ENCODE assay signal across 8 cellular contexts in the genomic region with DNA sequence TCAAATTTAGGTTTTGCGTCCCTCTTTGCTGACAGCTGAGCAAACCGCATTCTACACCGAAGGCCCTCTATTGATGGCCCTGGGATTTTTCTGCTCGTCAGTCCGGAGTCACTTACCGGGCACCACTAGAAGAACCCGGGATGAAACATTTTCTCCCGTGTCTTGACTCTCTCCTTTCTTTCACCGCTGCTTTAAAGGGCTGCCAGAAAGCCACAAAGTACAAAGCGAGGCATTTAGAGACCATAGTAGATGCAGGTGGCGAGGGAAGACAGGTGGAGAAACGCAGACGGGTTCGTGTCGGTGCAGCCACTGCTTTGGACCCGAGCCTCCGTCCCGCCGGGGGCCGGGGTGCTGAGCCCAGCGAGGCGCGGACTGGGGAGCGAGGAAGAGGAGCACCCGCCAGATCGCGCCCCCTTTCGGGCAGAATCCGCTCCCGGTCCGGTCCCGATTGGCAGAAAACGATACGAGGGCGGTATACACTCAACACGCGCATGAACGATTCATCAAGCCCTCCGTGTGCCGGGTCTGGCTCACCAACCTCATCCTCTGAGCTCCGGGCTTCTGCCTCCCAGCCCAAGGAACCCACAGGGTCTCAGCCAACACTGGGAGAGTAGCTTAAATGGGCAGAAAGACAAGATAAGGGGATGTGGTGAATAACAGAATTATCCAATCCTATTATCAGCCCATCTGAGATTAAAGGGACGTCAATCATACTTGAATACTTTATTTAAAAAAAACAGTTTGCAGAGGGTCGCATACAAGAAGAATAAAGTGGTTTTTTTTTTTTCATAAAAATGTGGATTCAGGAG.
DNase-seq lines count a peak whose midpoint lies in the region; ATAC-seq and TF ChIP-seq lines count a peak whose summit lies in the region.

No MANE protein-coding gene starts in this region.

- no peaks in the 10 kb centered on the region for H4K20me1 ChIP-seq in OCI-LY7 (ENCODE audit: insufficient read depth, low read length)

- peak; percentile 58 for ATAC-seq in GM21447 (IDR thresholded peaks at IDR 0.05; ENCODE audit: unreplicated experiment)

- H3K36me3 ChIP-seq in OCI-LY7 (ENCODE audit: insufficient read depth, low read length), result no peaks in the 10 kb centered on the region

- POLR2A ChIA-PET in OCI-LY7 (lab: Charles Lee), result interaction anchor here (0.7 to 2.9 kb wide), 16 partner anchors 24 to 880 kb away, joined by 3 to 13 read pairs (median 3); no protein-coding TSS in a partner anchor

- no peaks in the 10 kb centered on the region for H3K9me2 ChIP-seq in OCI-LY7 (ENCODE audit: insufficient read depth, low read length)

- H3K27ac ChIP-seq in OCI-LY7 (ENCODE audit: low read depth, low read length, poor library complexity, severe bottlenecking), result peak overlapping the region; percentile 84

- TF ChIP-seq CTCF in OCI-LY7 (conservative IDR thresholded peaks at IDR 0.05; ENCODE audit: low read length) (peak; percentile 88), epithelial cell of proximal tubule (conservative IDR thresholded peaks at IDR 0.05; ENCODE audit: low read depth, low read length) (peak; percentile 73)

- H3K9me3 ChIP-seq in OCI-LY7 (ENCODE audit: low read length), result no peaks in the 10 kb centered on the region

- BruUV-seq in OCI-LY7 (replicated peaks; lab: Mats Ljungman, UMichigan), result no TSS peak

- DNase-seq in COR-L47 (lab: John Stamatoyannopoulos, UW) (peak; percentile 71), OCI-LY7 (ENCODE audit: low spot score) (peak; percentile 92), activated T-cell treated with anti-CD3 and anti-CD28 coated beads for 24 hours (ENCODE audit: low read depth) (peak; percentile 85), epithelial cell of proximal tubule (ENCODE audit: low read depth) (peak; percentile 48), mucosa of gallbladder (ENCODE audit: low spot score) (peak; percentile 85)
- DNase-seq in stimulated activated CD8-positive, alpha-beta memory T cell treated with anti-CD3 and anti-CD28 coated beads, Interleukin-2, amount 100 ng/mL, for 1 hour (ENCODE audit: low read depth in 2 of 2), result peak; percentile 52 to 69

- peaks cover 0 to 10% (median 6%) of the 10 kb centered on the region in 3 donors for H3K9me3 Mint-ChIP-seq in IgD-negative memory B cell

- H3K27ac Mint-ChIP-seq in IgD-negative memory B cell, result peak overlapping the region; percentile 72 to 99 (median 96)

- peaks cover 23% of the 10 kb centered on the region for H3K4me1 ChIP-seq in OCI-LY7 (ENCODE audit: insufficient read depth, low read length, poor library complexity, severe bottlenecking)

- peaks cover 3% of the 10 kb centered on the region for H3K36me3 Mint-ChIP-seq in IgD-negative memory B cell

- H3K4me2 ChIP-seq in OCI-LY7 (ENCODE audit: low read length), result peak overlapping the region; percentile 82

- H3K4me1 Mint-ChIP-seq in IgD-negative memory B cell, result peaks cover 7 to 22% (median 13%) of the 10 kb centered on the region in 3 donors

- peak overlapping the region; percentile 98 for H2AFZ ChIP-seq in OCI-LY7 (ENCODE audit: low read length)

- peaks cover 20% of the 10 kb centered on the region for H3K27me3 Mint-ChIP-seq in IgD-negative memory B cell

- peak overlapping the region; percentile 75 to 97 (median 94) for H3K4me3 Mint-ChIP-seq in IgD-negative memory B cell

- CTCF ChIA-PET in OCI-LY7 (lab: Charles Lee; ENCODE audit: unreplicated experiment), result interaction anchor here (0.6 to 2.0 kb wide), 6 partner anchors 56 to 1983 kb away, joined by 3 to 8 read pairs (median 3); no protein-coding TSS in a partner anchor

- H3K4me3 ChIP-seq in OCI-LY7 (ENCODE audit: low read depth, low read length, poor library complexity, severe bottlenecking) (peak overlapping the region; percentile 76), epithelial cell of proximal tubule (ENCODE audit: low read depth, low read length) (peak overlapping the region; percentile 78)

- intact Hi-C loops in OCI-LY7 (cut with micrococcal nuclease; ENCODE audit: unreplicated experiment), result loop anchor here (1.0 to 5.0 kb wide), 8 partner anchors 57 to 748 kb away; partner anchors contain the start of gene OR2H2

- H3K79me2 ChIP-seq in OCI-LY7 (ENCODE audit: insufficient read depth, low read depth, low read length), result no peaks in the 10 kb centered on the region

Comparison
In these comparisons a context has a peak if more than half of its experiments do, and no peak if none do; other contexts are left out.
1. Peak in every context shown above with its lines: DNase-seq, ATAC-seq, H3K4me3 ChIP-seq and H3K27ac ChIP-seq.